Comparison of ENCODE assay signal across 9 cellular contexts in genomic region chr4:139901516-139902327, GRCh38.
DNase-seq lines count a peak whose midpoint lies in the region; ATAC-seq and TF ChIP-seq lines count a peak whose summit lies in the region.
"Had no signal": no experiment of that assay in that cellular context is flagged by ENCODE, and none has a peak within 500 bp of the region (broad histone marks: within the 10 kb centered on the region; RNA-seq: fewer than 3 reads in every experiment).

No MANE protein-coding gene starts in this region.

- H3K27me3 Mint-ChIP-seq in nephron (ENCODE audit: low read depth) = no peaks in the 10 kb centered on the region

- H3K27ac Mint-ChIP-seq in nephron = peak overlapping the region; percentile 89 to 95 (median 93)

- H3K36me3 Mint-ChIP-seq in nephron (ENCODE audit: low read depth) = peaks cover 18% of the 10 kb centered on the region

- H3K4me1 Mint-ChIP-seq in nephron = peaks cover 59% of the 10 kb centered on the region

- TF ChIP-seq CTCF in 22Rv1 (IDR thresholded peaks at IDR 0.05) = no peak
- no peak for TF ChIP-seq CTCF in choroid plexus epithelial cell (conservative IDR thresholded peaks at IDR 0.05; ENCODE audit: low read depth, low read length)
- TF ChIP-seq CTCF in nephron (IDR thresholded peaks at IDR 0.05; ENCODE audit: unreplicated experiment in 3 of 3) = no peak

- ATAC-seq in HG02885 (IDR thresholded peaks at IDR 0.05; ENCODE audit: poor library complexity, unreplicated experiment) (no peak), HG02759 (IDR thresholded peaks at IDR 0.05; ENCODE audit: unreplicated experiment) (no peak)
- ATAC-seq in activated CD4-positive, CD25-positive, alpha-beta regulatory T cell treated with anti-CD3 and anti-CD28 coated beads, Interleukin-2, amount 50 U/mL, for 24 hours = no peak

- peak overlapping the region; percentile 59 for H3K27ac ChIP-seq in 22Rv1
- H3K27ac ChIP-seq: neutrophil had no signal

- peak overlapping the region; percentile 47 for H3K4me3 ChIP-seq in choroid plexus epithelial cell (ENCODE audit: low read depth, low read length)

- in situ Hi-C loops in KBM-7 (cut with MboI; ENCODE audit: low pct_unique_long_range_greater_than_20kb, low sequenced_read_pairs) = no loop called here

- DNase-seq in KBM-7 (peak; percentile 7), choroid plexus epithelial cell (ENCODE audit: low read depth) (peak; percentile 57)
- DNase-seq in activated naive CD4-positive, alpha-beta T cell treated with Interleukin-2 at 50 U/mL for 16 hours = no peak

- H3K4me3 Mint-ChIP-seq in nephron = peak overlapping the region; percentile 44 to 75 (median 65)

- peaks cover 2% of the 10 kb centered on the region for H3K9me3 Mint-ChIP-seq in nephron
